ENCODE assay signal across 9 cellular contexts in genomic region chr3:41681479-41681878, GRCh38.
A peak's percentile ranks its signal among the peaks of the same experiment; 100 is the strongest.
DNase-seq lines count a peak whose midpoint lies in the region; ATAC-seq and TF ChIP-seq lines count a peak whose summit lies in the region.
"Had no signal": no experiment of that assay in that cellular context is flagged by ENCODE, and none has a peak within 500 bp of the region (broad histone marks: within the 10 kb centered on the region; RNA-seq: fewer than 3 reads in every experiment).

No MANE protein-coding gene starts in this region.

- CTCF ChIA-PET in PC-9 (lab: Charles Lee), result no interaction called here

- DNase-seq in GM23338 (ENCODE audit: low spot score) (peak; percentile 79), PC-9 (peak; percentile 35 to 74), fibroblast of peridontal ligament (ENCODE audit: extremely low read depth) (peak; percentile 98), sciatic nerve (ENCODE audit: low spot score) (no peak), progenitor cell of endocrine pancreas (ENCODE audit: low spot score, unreplicated experiment) (no peak), globus pallidus (ENCODE audit: low spot score) (no peak)
- DNase-seq: activated naive CD8-positive, alpha-beta T cell treated with anti-CD3 and anti-CD28 coated beads, Interleukin-2, amount 10 ng/mL, durations not matched to agents 7 days and 5 days had no signal

- H3K27ac Mint-ChIP-seq in GM23338, result peak overlapping the region; percentile 88
- H3K27ac Mint-ChIP-seq in progenitor cell of endocrine pancreas, result no peak overlapping the region
- H3K27ac Mint-ChIP-seq: activated naive CD8-positive, alpha-beta T cell treated with anti-CD3 and anti-CD28 coated beads, Interleukin-2, amount 10 ng/mL, durations not matched to agents 7 days and 5 days had no signal

- no peaks in the 10 kb centered on the region for H3K79me2 ChIP-seq in GM23338 (replicated peaks; ENCODE audit: insufficient read depth)
- no peaks in the 10 kb centered on the region for H3K79me2 ChIP-seq in PC-9 (ENCODE audit: low read depth)

- H3K4me1 Mint-ChIP-seq in GM23338 (peaks cover 19% of the 10 kb centered on the region), progenitor cell of endocrine pancreas (ENCODE audit: low read depth) (peaks cover 5% of the 10 kb centered on the region)
- H3K4me1 Mint-ChIP-seq: activated naive CD8-positive, alpha-beta T cell treated with anti-CD3 and anti-CD28 coated beads, Interleukin-2, amount 10 ng/mL, durations not matched to agents 7 days and 5 days had no signal

- no TSS peak for BruUV-seq in PC-9 (replicated peaks; lab: Mats Ljungman, UMichigan)

- H2AFZ ChIP-seq in GM23338 (no peak overlapping the region), PC-9 (no peak overlapping the region)

- H3K36me3 Mint-ChIP-seq in GM23338 (ENCODE audit: low read depth) (no peaks in the 10 kb centered on the region; the same call in 2 of the 3 replicates), progenitor cell of endocrine pancreas (ENCODE audit: insufficient read depth) (peaks cover 2% of the 10 kb centered on the region)

- H3K9me3 Mint-ChIP-seq in GM23338, result no peaks in the 10 kb centered on the region
- no peaks in the 10 kb centered on the region for H3K9me3 Mint-ChIP-seq in progenitor cell of endocrine pancreas (ENCODE audit: low read depth)

- H3K27me3 Mint-ChIP-seq in GM23338 (ENCODE audit: insufficient read depth, low read depth, poor library complexity) (peaks cover 1% of the 10 kb centered on the region), progenitor cell of endocrine pancreas (no peaks in the 10 kb centered on the region)
- H3K27me3 Mint-ChIP-seq: activated naive CD8-positive, alpha-beta T cell treated with anti-CD3 and anti-CD28 coated beads, Interleukin-2, amount 10 ng/mL, durations not matched to agents 7 days and 5 days had no signal

- no peaks in the 10 kb centered on the region for H3K9me3 ChIP-seq in PC-9 (ENCODE audit: insufficient read depth, low read depth)

- H3K9me2 ChIP-seq in GM23338 (ENCODE audit: insufficient read depth) (peaks cover 7% of the 10 kb centered on the region; the same call in 1 of the 2 replicates), PC-9 (ENCODE audit: insufficient read depth) (no peaks in the 10 kb centered on the region; the same call in 1 of the 2 replicates)

- POLR2A ChIA-PET in PC-9 (lab: Charles Lee; ENCODE audit: unreplicated experiment), result interaction anchor here (0.6 kb wide), 1 partner anchor 482 kb away, joined by 4 read pairs; the partner anchor contains the start of gene CTNNB1

- H3K27ac ChIP-seq in GM23338 (ENCODE audit: low read depth), result no peak overlapping the region
- 0 out of 2 replicates have a peak overlapping the region, but pooled peaks have one; percentile 33 for H3K27ac ChIP-seq in PC-9

- H4K20me1 ChIP-seq in GM23338 (replicated peaks; ENCODE audit: insufficient read depth) (no peaks in the 10 kb centered on the region; the same call in 1 of the 2 replicates), PC-9 (ENCODE audit: insufficient read depth) (no peaks in the 10 kb centered on the region)

- intact Hi-C loops in PC-9 (cut with micrococcal nuclease; ENCODE audit: unreplicated experiment) (loop anchor here (10.0 kb wide), 1 partner anchor 403 kb away; no protein-coding TSS in a partner anchor), sciatic nerve (cut with DNase I) (no loop called here)

- no peaks in the 10 kb centered on the region for H3K27me3 ChIP-seq in GM23338 (ENCODE audit: insufficient read depth)
- no peaks in the 10 kb centered on the region for H3K27me3 ChIP-seq in PC-9 (ENCODE audit: insufficient read depth, low read depth)

- no peak overlapping the region for H3K4me3 ChIP-seq in GM23338
- H3K4me3 ChIP-seq in PC-9, result no peak overlapping the region

- H3F3A ChIP-seq in GM23338 (replicated peaks; ENCODE audit: low read depth) (no peaks in the 10 kb centered on the region), PC-9 (ENCODE audit: insufficient read depth, low read depth) (0 out of 2 replicates have a peak, but pooled peaks cover 5% of the 10 kb centered on the region)

- H3K4me1 ChIP-seq in GM23338 (ENCODE audit: insufficient read depth) (peaks cover 5% of the 10 kb centered on the region), PC-9 (replicated peaks; ENCODE audit: insufficient read depth) (peaks cover 21% of the 10 kb centered on the region)

- TF ChIP-seq CTCF in GM23338 (conservative IDR thresholded peaks at IDR 0.05; ENCODE audit: low read depth in 2 of 2) (no peak), PC-9 (conservative IDR thresholded peaks at IDR 0.05) (no peak), progenitor cell of endocrine pancreas (IDR thresholded peaks at IDR 0.05; ENCODE audit: unreplicated experiment) (no peak)

- ATAC-seq in GM23338 (peak; percentile 48), sciatic nerve (peak; percentile 51), GM19035 (IDR thresholded peaks at IDR 0.05; ENCODE audit: unreplicated experiment) (no peak), GM18498 (IDR thresholded peaks at IDR 0.05; ENCODE audit: unreplicated experiment) (no peak)

- H3K4me3 Mint-ChIP-seq in GM23338 (no peak overlapping the region), progenitor cell of endocrine pancreas (ENCODE audit: low read depth) (no peak overlapping the region)
- H3K4me3 Mint-ChIP-seq: activated naive CD8-positive, alpha-beta T cell treated with anti-CD3 and anti-CD28 coated beads, Interleukin-2, amount 10 ng/mL, durations not matched to agents 7 days and 5 days had no signal

- H3K36me3 ChIP-seq in GM23338 (ENCODE audit: insufficient read depth) (no peaks in the 10 kb centered on the region), PC-9 (ENCODE audit: low read depth) (no peaks in the 10 kb centered on the region)

- H3K4me2 ChIP-seq in GM23338, result 0 out of 2 replicates have a peak overlapping the region, but pooled peaks have one; percentile 5
- peak overlapping the region; percentile 45 for H3K4me2 ChIP-seq in PC-9

TF ChIP-seq in GM23338, 12 proteins besides CTCF, POLR2A, EP300 and RAD21:
- peak; percentile 53; the same call in 1 of the 2 replicates for TF ChIP-seq ZNF462 (CRISPR knock-in tag; IDR thresholded peaks at IDR 0.05)
- no peak for TF ChIP-seq POLR2AphosphoS5 (IDR thresholded peaks at IDR 0.05; ENCODE audit: low read depth)
- no peak for TF ChIP-seq ZNF114 (CRISPR knock-in tag; IDR thresholded peaks at IDR 0.05)
TF ChIP-seq in GM23338: peak in this region for 1.

Comparison
In these comparisons a context has a peak if more than half of its experiments do, and no peak if none do; other contexts are left out.
1. ATAC-seq: peak in GM23338 (single experiment) and sciatic nerve (single experiment); none in GM19035 (single experiment) and GM18498 (single experiment).
2. DNase-seq: peak in GM23338 (single experiment), PC-9 (2 of 2) and fibroblast of peridontal ligament (single experiment); none in sciatic nerve (single experiment), progenitor cell of endocrine pancreas (single experiment) and globus pallidus (single experiment).